Comparison of ENCODE assay signal across 1 cellular context in genomic region chr4:74772783-74773182, GRCh38.
TF ChIP-seq lines count a peak whose summit lies in the region.

No MANE protein-coding gene starts in this region.

TF ChIP-seq in HepG2, 621 proteins besides CTCF, POLR2A, EP300 and RAD21:
- TF ChIP-seq, protein P1, sequence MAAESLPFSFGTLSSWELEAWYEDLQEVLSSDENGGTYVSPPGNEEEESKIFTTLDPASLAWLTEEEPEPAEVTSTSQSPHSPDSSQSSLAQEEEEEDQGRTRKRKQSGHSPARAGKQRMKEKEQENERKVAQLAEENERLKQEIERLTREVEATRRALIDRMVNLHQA (CRISPR knock-in tag; IDR thresholded peaks at IDR 0.05), result no peak
- TF ChIP-seq, protein P2, sequence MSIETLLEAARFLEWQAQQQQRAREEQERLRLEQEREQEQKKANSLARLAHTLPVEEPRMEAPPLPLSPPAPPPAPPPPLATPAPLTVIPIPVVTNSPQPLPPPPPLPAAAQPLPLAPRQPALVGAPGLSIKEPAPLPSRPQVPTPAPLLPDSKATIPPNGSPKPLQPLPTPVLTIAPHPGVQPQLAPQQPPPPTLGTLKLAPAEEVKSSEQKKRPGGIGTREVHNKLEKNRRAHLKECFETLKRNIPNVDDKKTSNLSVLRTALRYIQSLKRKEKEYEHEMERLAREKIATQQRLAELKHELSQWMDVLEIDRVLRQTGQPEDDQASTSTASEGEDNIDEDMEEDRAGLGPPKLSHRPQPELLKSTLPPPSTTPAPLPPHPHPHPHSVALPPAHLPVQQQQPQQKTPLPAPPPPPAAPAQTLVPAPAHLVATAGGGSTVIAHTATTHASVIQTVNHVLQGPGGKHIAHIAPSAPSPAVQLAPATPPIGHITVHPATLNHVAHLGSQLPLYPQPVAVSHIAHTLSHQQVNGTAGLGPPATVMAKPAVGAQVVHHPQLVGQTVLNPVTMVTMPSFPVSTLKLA (IDR thresholded peaks at IDR 0.05), result peak; percentile 24; the same call in 1 of the 2 replicates
- no peak for TF ChIP-seq ZNF121 (CRISPR knock-in tag; IDR thresholded peaks at IDR 0.05)
